In the genomic region with DNA sequence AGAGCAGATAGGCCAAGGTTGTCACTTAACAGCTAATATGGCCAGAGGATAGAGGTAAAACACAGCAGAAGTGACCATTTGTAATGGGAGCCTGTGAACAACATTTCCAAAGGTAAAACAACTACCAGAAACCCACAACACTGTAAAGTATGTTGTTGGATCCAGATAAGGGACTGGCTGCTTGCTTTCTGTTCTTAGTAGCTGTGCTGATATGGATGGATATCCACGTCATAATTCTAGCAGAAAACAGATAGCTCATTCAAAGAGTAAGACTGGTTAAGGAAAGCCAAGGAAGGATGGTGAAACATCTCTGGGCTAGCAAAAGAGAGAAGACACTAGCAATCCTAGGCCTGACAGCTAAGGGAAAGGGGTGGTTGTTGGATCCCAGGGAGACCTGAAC, we compare ENCODE assay signal across 23 cellular contexts. TPM values are rescaled to one million over a fixed set of nuclear protein-coding genes. Genes with fewer than 3 reads are reported as not detected.
"Had no signal": no experiment of that assay in that cellular context is flagged by ENCODE, and none has a peak within 500 bp of the region (broad histone marks: within the 10 kb centered on the region; RNA-seq: fewer than 3 reads in every experiment).

No MANE protein-coding gene starts in this region.

- H3K27ac ChIP-seq: body of pancreas, gastrocnemius medialis, lower lobe of right lung, testis, uterus had no signal

- H3K4me3 ChIP-seq: body of pancreas, gastrocnemius medialis, lower lobe of right lung, testis, uterus had no signal

- H3K4me1 ChIP-seq: body of pancreas, gastrocnemius medialis, testis, uterus had no signal

- H3K9me3 ChIP-seq: body of pancreas, gastrocnemius medialis, lower lobe of right lung, testis, uterus had no signal

- ATAC-seq: activated CD4-positive, alpha-beta T cell treated with anti-CD3 and anti-CD28 coated beads for 36 hours; activated T-cell treated with anti-CD3 and anti-CD28 coated beads, Interleukin-2, amount 50 U/mL, for 4 hours; body of pancreas; gastrocnemius medialis; left colon; lower lobe of right lung; naive thymus-derived CD8-positive, alpha-beta T cell; stimulated activated naive B cell treated with anti-CD40 and anti-IgM and Interleukin-4, amounts not matched to agents 10 μg/mL and 1 μg/mL and 100 μg/mL, for 72 hours had no signal

- H3K27me3 ChIP-seq: body of pancreas, gastrocnemius medialis, testis, uterus had no signal

- H3K36me3 ChIP-seq: gastrocnemius medialis, lower lobe of right lung, uterus had no signal

- DNase-seq: activated CD4-positive, alpha-beta T cell treated with anti-CD3 and anti-CD28 coated beads for 36 hours; activated CD4-positive, alpha-beta T cell treated with anti-CD3 and anti-CD28 coated beads, Interleukin-2, amount 50 U/mL, for 48 hours; activated CD8-positive, alpha-beta memory T cell treated with anti-CD3 and anti-CD28 coated beads, Interleukin-2, amount 50 U/mL, for 48 hours; activated naive CD4-positive, alpha-beta T cell; activated naive CD8-positive, alpha-beta T cell treated with anti-CD3 and anti-CD28 coated beads for 36 hours; activated T-cell treated with anti-CD3 and anti-CD28 coated beads, Interleukin-2, amount 50 U/mL, for 4 hours; amygdala; body of pancreas; caudate nucleus; effector CD8-positive, alpha-beta T cell; gastrocnemius medialis; islet precursor cell; left colon; lower lobe of right lung; naive thymus-derived CD8-positive, alpha-beta T cell; retina; stimulated activated CD4-positive, alpha-beta T cell treated with anti-CD3 and anti-CD28 coated beads, Interleukin-2, amount 100 ng/mL, for 48 hours; stimulated activated CD8-positive, alpha-beta memory T cell treated with anti-CD3 and anti-CD28 coated beads, Interleukin-4, amount 100 ng/mL, for 48 hours; stimulated activated naive B cell treated with anti-CD40 and anti-IgM and Interleukin-4, amounts not matched to agents 10 μg/mL and 1 μg/mL and 100 μg/mL, for 72 hours; testis; trophoblast cell; uterus had no signal

RNA-seq across cellular contexts. Expression of a gene that starts 36.9 kb away (rescaled TPM):
- total RNA-seq: T-helper 2 cell treated with Interferon-gamma antibody and Interleukin-4, amounts not matched to agents 100 ng/mL and 5 ng/mL, for 36 hours had no signal
